22 cellular contexts compared by ENCODE assay signal in genomic region chr17:29214215-29215146, GRCh38. TPM values are rescaled to one million over a fixed set of nuclear protein-coding genes. Genes with fewer than 3 reads are reported as not detected.
"Had no signal": no experiment of that assay in that cellular context is flagged by ENCODE, and none has a peak within 500 bp of the region (broad histone marks: within the 10 kb centered on the region; RNA-seq: fewer than 3 reads in every experiment).

No MANE protein-coding gene starts in this region.

- FAIRE-seq: colon had no signal

- H3K27ac ChIP-seq: ascending aorta, hepatocyte, prostate gland, right lobe of liver, spleen, WERI-Rb-1 had no signal

- H3K4me1 ChIP-seq: prostate gland had no signal

- H3K9me3 ChIP-seq: ascending aorta, mucosa of descending colon, prostate gland, right lobe of liver, spleen had no signal

- H3K27me3 ChIP-seq: ascending aorta, hepatocyte, right lobe of liver, spleen had no signal

- DNase-seq: activated CD4-positive, alpha-beta memory T cell treated with anti-CD3 and anti-CD28 coated beads, Interleukin-2, amount 10 ng/mL, durations not matched to agents 7 days and 5 days; activated CD4-positive, alpha-beta T cell treated with anti-CD3 and anti-CD28 coated beads for 36 hours; activated CD8-positive, alpha-beta memory T cell treated with anti-CD3 and anti-CD28 coated beads, Interleukin-2, amount 50 U/mL, for 4 hours; activated gamma-delta T cell treated with Interleukin-2 at 50 U/mL for 16 hours; activated naive CD8-positive, alpha-beta T cell treated with anti-CD3 and anti-CD28 coated beads, Interleukin-2, amount 10 ng/mL, durations not matched to agents 7 days and 5 days; activated T-cell treated with anti-CD3 and anti-CD28 coated beads, Interleukin-2, amount 50 U/mL, for 72 hours; effector CD8-positive, alpha-beta T cell; mammary epithelial cell; mucosa of descending colon; natural killer cell; right lobe of liver; spleen; stimulated activated CD4-positive, alpha-beta T cell treated with anti-CD3 and anti-CD28 coated beads, Interleukin-2, amount 100 ng/mL, for 24 hours; stimulated activated naive B cell treated with anti-CD40 and anti-IgM and Interleukin-4, amounts not matched to agents 10 μg/mL and 1 μg/mL and 100 μg/mL, for 72 hours; T1000; WERI-Rb-1 had no signal

- ATAC-seq: activated CD4-positive, alpha-beta T cell treated with anti-CD3 and anti-CD28 coated beads for 36 hours; activated T-cell treated with anti-CD3 and anti-CD28 coated beads, Interleukin-2, amount 50 U/mL, for 72 hours; mucosa of descending colon; natural killer cell; stimulated activated naive B cell treated with anti-CD40 and anti-IgM and Interleukin-4, amounts not matched to agents 10 μg/mL and 1 μg/mL and 100 μg/mL, for 72 hours had no signal

- H2AFZ ChIP-seq: hepatocyte had no signal

- H3K36me3 ChIP-seq: ascending aorta, prostate gland, right lobe of liver, spleen, WERI-Rb-1 had no signal

- H3K4me3 ChIP-seq: ascending aorta, hepatocyte, mucosa of descending colon, prostate gland, right lobe of liver, spleen had no signal

- H3K4me2 ChIP-seq: hepatocyte had no signal

- H3K79me2 ChIP-seq: hepatocyte had no signal

RNA-seq across cellular contexts. Expression of gene CRYBA1, which starts 32.2 kb away (rescaled TPM):
- total RNA-seq: activated CD4-positive, alpha-beta memory T cell treated with anti-CD3 and anti-CD28 coated beads, Interleukin-2, amount 10 ng/mL, durations not matched to agents 7 days and 5 days; activated CD4-positive, alpha-beta T cell treated with anti-CD3 and anti-CD28 coated beads for 36 hours; activated naive CD8-positive, alpha-beta T cell treated with anti-CD3 and anti-CD28 coated beads, Interleukin-2, amount 10 ng/mL, durations not matched to agents 7 days and 5 days; activated T-cell treated with anti-CD3 and anti-CD28 coated beads, Interleukin-2, amount 50 U/mL, for 72 hours; ascending aorta; bronchial epithelial cell; hepatocyte; mammary epithelial cell; mucosa of descending colon; natural killer cell; prostate gland; right lobe of liver; spleen; subcutaneous adipose tissue had no signal
- polyA plus RNA-seq: hepatocyte, mammary epithelial cell, spleen had no signal
